19 cellular contexts compared by ENCODE assay signal in genomic region chr11:10798330-10798980, GRCh38. TPM values are rescaled to one million over a fixed set of nuclear protein-coding genes. Genes with fewer than 3 reads are reported as not detected.
DNase-seq lines count a peak whose midpoint lies in the region; ATAC-seq and TF ChIP-seq lines count a peak whose summit lies in the region.
"Had no signal": no experiment of that assay in that cellular context is flagged by ENCODE, and none has a peak within 500 bp of the region (broad histone marks: within the 10 kb centered on the region; RNA-seq: fewer than 3 reads in every experiment).

No MANE protein-coding gene starts in this region.

- H3K9me3 Mint-ChIP-seq in CD8-positive, alpha-beta memory T cell, result no peaks in the 10 kb centered on the region
- H3K9me3 Mint-ChIP-seq in activated CD8-positive, alpha-beta T cell treated with anti-CD3 and anti-CD28 coated beads, Interleukin-2, amount 10 ng/mL, durations not matched to agents 7 days and 5 days (ENCODE audit: insufficient read depth), result no peaks in the 10 kb centered on the region

- no peak for TF ChIP-seq POLR2A in gastroesophageal sphincter (IDR thresholded peaks at IDR 0.05)

- H4K8ac ChIP-seq in mesenchymal stem cell (ENCODE audit: low read length), result no peak overlapping the region

- no peak overlapping the region for H3K27ac ChIP-seq in CD8-positive, alpha-beta memory T cell (ENCODE audit: low read depth, low read length)
- H3K27ac ChIP-seq in mesenchymal stem cell (ENCODE audit: low read length, poor library complexity, severe bottlenecking) (no peak overlapping the region), gastroesophageal sphincter (peak overlapping the region in 1 of 4 donors; percentile 9)
- H3K27ac ChIP-seq: brain microvascular endothelial cell, ovary, SJCRH30 had no signal

- POLR2A ChIA-PET in CD8-positive, alpha-beta memory T cell (lab: Charles Lee), result interaction anchor here (0.6 to 5.2 kb wide), 3 partner anchors 10 to 121 kb away, joined by 3 to 49 read pairs (median 3); partner anchors contain the start of genes EIF4G2 and ZBED5
- POLR2A ChIA-PET in activated CD8-positive, alpha-beta T cell treated with anti-CD3 and anti-CD28 coated beads, Interleukin-2, amount 10 ng/mL, durations not matched to agents 7 days and 5 days (lab: Charles Lee), result interaction anchor here (1.0 to 4.4 kb wide), 2 partner anchors 10 to 60 kb away, joined by 4 to 56 read pairs; partner anchors contain the start of genes EIF4G2 and ZBED5

- CTCF ChIA-PET in CD8-positive, alpha-beta memory T cell (lab: Charles Lee), result interaction anchor here (0.8 to 2.4 kb wide), 6 partner anchors 9 to 135 kb away, joined by 3 to 9 read pairs (median 3); partner anchors contain the start of gene EIF4G2
- CTCF ChIA-PET in activated CD8-positive, alpha-beta T cell treated with anti-CD3 and anti-CD28 coated beads, Interleukin-2, amount 10 ng/mL, durations not matched to agents 7 days and 5 days (lab: Charles Lee), result interaction anchor here (1.1 to 2.8 kb wide), 3 partner anchors 11 to 80 kb away, joined by 4 to 17 read pairs (median 5); partner anchors contain the start of gene EIF4G2

- peaks cover 4% of the 10 kb centered on the region for H3K79me1 ChIP-seq in mesenchymal stem cell (replicated peaks; ENCODE audit: low read length, poor library complexity, severe bottlenecking)

- H2BK12ac ChIP-seq in mesenchymal stem cell (ENCODE audit: low read length in 2 of 2), result no peak overlapping the region

- H3K27me3 Mint-ChIP-seq in CD8-positive, alpha-beta memory T cell, result peaks cover 0 to 2% of the 10 kb centered on the region in 2 donors
- no peaks in the 10 kb centered on the region for H3K27me3 Mint-ChIP-seq in activated CD8-positive, alpha-beta T cell treated with anti-CD3 and anti-CD28 coated beads, Interleukin-2, amount 10 ng/mL, durations not matched to agents 7 days and 5 days (ENCODE audit: low read depth)

- H3K36me3 Mint-ChIP-seq in CD8-positive, alpha-beta memory T cell, result peaks cover 37 to 78% (median 40%) of the 10 kb centered on the region in 3 donors
- peaks cover 84% of the 10 kb centered on the region for H3K36me3 Mint-ChIP-seq in activated CD8-positive, alpha-beta T cell treated with anti-CD3 and anti-CD28 coated beads, Interleukin-2, amount 10 ng/mL, durations not matched to agents 7 days and 5 days (ENCODE audit: low read depth)

- ATAC-seq in activated CD8-positive, alpha-beta T cell treated with anti-CD3 and anti-CD28 coated beads, Interleukin-2, amount 10 ng/mL, durations not matched to agents 7 days and 5 days, result no peak
- ATAC-seq in GM18858 (IDR thresholded peaks at IDR 0.05; ENCODE audit: unreplicated experiment) (no peak), gastroesophageal sphincter (no peak)

- H3K4me3 Mint-ChIP-seq in CD8-positive, alpha-beta memory T cell, result peak overlapping the region in 5 of 7 donors; percentile 19 to 41 (median 25)
- H3K4me3 Mint-ChIP-seq in activated CD8-positive, alpha-beta T cell treated with anti-CD3 and anti-CD28 coated beads, Interleukin-2, amount 10 ng/mL, durations not matched to agents 7 days and 5 days, result no peak overlapping the region

- peak; percentile 35 for DNase-seq in CD1c-positive myeloid dendritic cell (ENCODE audit: extremely low spot score)
- DNase-seq in CD8-positive, alpha-beta memory T cell, result no peak
- DNase-seq in activated CD8-positive, alpha-beta T cell treated with anti-CD3 and anti-CD28 coated beads, Interleukin-2, amount 10 ng/mL, durations not matched to agents 7 days and 5 days, result no peak
- no peak for DNase-seq in mesenchymal stem cell
- no peak for DNase-seq in MG63
- no peak for DNase-seq in kidney tubule cell (ENCODE audit: low spot score)
- DNase-seq: activated CD4-positive, alpha-beta T cell treated with anti-CD3 and anti-CD28 coated beads, Interleukin-2, amount 50 U/mL, for 4 hours; activated effector memory CD4-positive, alpha-beta T cell treated with anti-CD3 and anti-CD28 coated beads, Interleukin-2, amount 50 U/mL, for 16 hours; brain microvascular endothelial cell; dermis blood vessel endothelial cell; DMS153; MM.1S; NCI-H2029 treated with DMSO at 0.1 percent for 48 hours; NCI-H510A treated with DMSO at 0.1 percent for 48 hours; ovary; SJCRH30; transverse colon had no signal

- H3K4me2 ChIP-seq in mesenchymal stem cell (ENCODE audit: low read length, poor library complexity, severe bottlenecking), result no peak overlapping the region

- H2BK5ac ChIP-seq in mesenchymal stem cell (ENCODE audit: low read depth, low read length, poor library complexity, severe bottlenecking), result no peak overlapping the region

- no peak overlapping the region for H3K4me3 ChIP-seq in CD8-positive, alpha-beta memory T cell (ENCODE audit: low read length)
- H3K4me3 ChIP-seq in mesenchymal stem cell (ENCODE audit: insufficient read depth in 1 of 2, low read depth in 1 of 2, low read length in 2 of 2) (no peak overlapping the region), MG63 (no peak overlapping the region), gastroesophageal sphincter (no peak overlapping the region)
- H3K4me3 ChIP-seq: ovary, SJCRH30, transverse colon had no signal

- peaks cover 69% of the 10 kb centered on the region for H3K36me3 ChIP-seq in CD8-positive, alpha-beta memory T cell (ENCODE audit: insufficient read depth, low read length)
- H3K36me3 ChIP-seq in mesenchymal stem cell (ENCODE audit: control insufficient read depth in 1 of 2, insufficient read depth in 2 of 2, low read depth in 1 of 2, low read length in 2 of 2) (peaks cover 31 to 83% of the 10 kb centered on the region in 2 experiments), MG63 (peaks cover 77% of the 10 kb centered on the region), gastroesophageal sphincter (peaks cover 39 to 79% of the 10 kb centered on the region in 2 donors)
- H3K36me3 ChIP-seq: ovary had no signal

- H3K18ac ChIP-seq in mesenchymal stem cell (ENCODE audit: low read depth in 1 of 2, low read length in 2 of 2), result no peak overlapping the region

- no peak for TF ChIP-seq CTCF in gastroesophageal sphincter (IDR thresholded peaks at IDR 0.05)

- no peaks in the 10 kb centered on the region for H3K9me3 ChIP-seq in CD8-positive, alpha-beta memory T cell (ENCODE audit: low read length)
- H3K9me3 ChIP-seq in mesenchymal stem cell (ENCODE audit: control insufficient read depth, low read length) (no peaks in the 10 kb centered on the region), MG63 (no peaks in the 10 kb centered on the region), gastroesophageal sphincter (no peaks in the 10 kb centered on the region)
- H3K9me3 ChIP-seq: ovary, SJCRH30, transverse colon had no signal

- H4K91ac ChIP-seq in mesenchymal stem cell (ENCODE audit: low read length), result no peak overlapping the region

- H2AK5ac ChIP-seq in mesenchymal stem cell (ENCODE audit: low read length, severe bottlenecking), result no peak overlapping the region

- H2BK15ac ChIP-seq in mesenchymal stem cell (ENCODE audit: low read depth, poor library complexity, severe bottlenecking), result no peak overlapping the region

- no peak overlapping the region for H2AFZ ChIP-seq in mesenchymal stem cell (ENCODE audit: low read depth, low read length)

- H3K23ac ChIP-seq in mesenchymal stem cell (ENCODE audit: low read length in 2 of 2), result no peak overlapping the region

- H2BK120ac ChIP-seq in mesenchymal stem cell (ENCODE audit: low read depth, low read length), result no peak overlapping the region

- H3K27ac Mint-ChIP-seq in CD8-positive, alpha-beta memory T cell, result peak overlapping the region in 7 of 8 donors; percentile 3 to 76 (median 63)
- H3K27ac Mint-ChIP-seq in activated CD8-positive, alpha-beta T cell treated with anti-CD3 and anti-CD28 coated beads, Interleukin-2, amount 10 ng/mL, durations not matched to agents 7 days and 5 days, result peak overlapping the region; percentile 33

- H3K4me1 ChIP-seq in CD8-positive, alpha-beta memory T cell (ENCODE audit: insufficient read depth, low read length), result peaks cover 67% of the 10 kb centered on the region
- H3K4me1 ChIP-seq in mesenchymal stem cell (ENCODE audit: control insufficient read depth, insufficient read depth, low read depth, low read length) (no peaks in the 10 kb centered on the region), gastroesophageal sphincter (peaks cover 0 to 54% (median 2%) of the 10 kb centered on the region in 3 donors)
- H3K4me1 ChIP-seq: SJCRH30 had no signal

- H3K4me1 Mint-ChIP-seq in CD8-positive, alpha-beta memory T cell, result peaks cover 60 to 83% (median 79%) of the 10 kb centered on the region in 3 donors
- H3K4me1 Mint-ChIP-seq in activated CD8-positive, alpha-beta T cell treated with anti-CD3 and anti-CD28 coated beads, Interleukin-2, amount 10 ng/mL, durations not matched to agents 7 days and 5 days (ENCODE audit: low read depth), result peaks cover 74% of the 10 kb centered on the region

- H3K14ac ChIP-seq in mesenchymal stem cell (ENCODE audit: low read length in 2 of 2), result no peak overlapping the region

- TF ChIP-seq EP300 in gastroesophageal sphincter (IDR thresholded peaks at IDR 0.05), result no peak

- H3K4ac ChIP-seq in mesenchymal stem cell (ENCODE audit: low read depth in 1 of 2, low read length in 2 of 2), result no peak overlapping the region

- peak overlapping the region; percentile 16 for H3K9ac ChIP-seq in mesenchymal stem cell (ENCODE audit: low read length)

- 86% methylated on average over 2 of the region's 4 CpGs for WGBS in mesenchymal stem cell
- WGBS in gastroesophageal sphincter (ENCODE audit: low coverage in 1 of 2), 2 donors, result 38 to 47% methylated on average over 4 of the region's 4 CpGs

- H3K27me3 ChIP-seq in CD8-positive, alpha-beta memory T cell (ENCODE audit: insufficient read depth, low read length, poor library complexity, severe bottlenecking), result no peaks in the 10 kb centered on the region
- no peaks in the 10 kb centered on the region for H3K27me3 ChIP-seq in mesenchymal stem cell (ENCODE audit: control insufficient read depth in 1 of 2, insufficient read depth in 1 of 2, low read length in 2 of 2)
- no peaks in the 10 kb centered on the region for H3K27me3 ChIP-seq in MG63
- H3K27me3 ChIP-seq in gastroesophageal sphincter, result no peaks in the 10 kb centered on the region
- H3K27me3 ChIP-seq: brain microvascular endothelial cell, ovary, SJCRH30, transverse colon had no signal

RNA-seq across cellular contexts. Expression of gene EIF4G2, which starts 10.3 kb away (rescaled TPM):
- total RNA-seq in CD8-positive, alpha-beta memory T cell, result 1,000 to 10,000 TPM; 1,516 to 1,609 TPM
- polyA plus RNA-seq in CD8-positive, alpha-beta memory T cell, result 547 TPM
- 100 to 1,000 TPM; 667 to 682 TPM for total RNA-seq in activated CD8-positive, alpha-beta T cell treated with anti-CD3 and anti-CD28 coated beads, Interleukin-2, amount 10 ng/mL, durations not matched to agents 7 days and 5 days
- polyA plus RNA-seq in mesenchymal stem cell (2013, experiment 1 of 2), result 814 TPM
- 829 TPM for polyA plus RNA-seq in mesenchymal stem cell (2013, experiment 2 of 2)
- total RNA-seq in MG63 (2014; rRNA removed; shearing (Covaris generic); ENCODE audit: low replicate concordance), result 831 and 1,059 TPM in 2 replicates
- total RNA-seq in gastroesophageal sphincter, result 100 to 1,000 TPM; 587 to 866 (median 665) TPM

RNA-seq across cellular contexts. Expression of gene CTR9, which starts 47.4 kb away (rescaled TPM):
- total RNA-seq in CD8-positive, alpha-beta memory T cell, result 10 to 100 TPM; 49.9 to 60.8 TPM
- polyA plus RNA-seq in CD8-positive, alpha-beta memory T cell, result 57.9 TPM
- total RNA-seq in activated CD8-positive, alpha-beta T cell treated with anti-CD3 and anti-CD28 coated beads, Interleukin-2, amount 10 ng/mL, durations not matched to agents 7 days and 5 days, result 10 to 100 TPM; 43.4 to 44.0 TPM
- 25.8 TPM for polyA plus RNA-seq in mesenchymal stem cell (2013, experiment 1 of 2)
- polyA plus RNA-seq in mesenchymal stem cell (2013, experiment 2 of 2), result 25.4 TPM
- total RNA-seq in MG63 (2014; rRNA removed; shearing (Covaris generic); ENCODE audit: low replicate concordance), result 7.6 and 7.8 TPM in 2 replicates
- total RNA-seq in gastroesophageal sphincter, result 10 to 100 TPM; 18.1 to 21.8 (median 20.9) TPM

RNA-seq across cellular contexts. Expression of gene ZBED5, which starts 59.4 kb away (rescaled TPM):
- 10 to 100 TPM; 45.7 to 51.9 TPM for total RNA-seq in CD8-positive, alpha-beta memory T cell
- 15.1 TPM for polyA plus RNA-seq in CD8-positive, alpha-beta memory T cell
- total RNA-seq in activated CD8-positive, alpha-beta T cell treated with anti-CD3 and anti-CD28 coated beads, Interleukin-2, amount 10 ng/mL, durations not matched to agents 7 days and 5 days, result 10 to 100 TPM; 33.7 to 35.6 TPM
- 21.1 TPM for polyA plus RNA-seq in mesenchymal stem cell (2013, experiment 1 of 2)
- 21.4 TPM for polyA plus RNA-seq in mesenchymal stem cell (2013, experiment 2 of 2)
- total RNA-seq in MG63 (2014; rRNA removed; shearing (Covaris generic); ENCODE audit: low replicate concordance), result 13.9 and 43.3 TPM in 2 replicates
- total RNA-seq in gastroesophageal sphincter, result 10 to 100 TPM; 26.0 to 57.3 (median 41.7) TPM
